9 cellular contexts compared by ENCODE assay signal in the genomic region with DNA sequence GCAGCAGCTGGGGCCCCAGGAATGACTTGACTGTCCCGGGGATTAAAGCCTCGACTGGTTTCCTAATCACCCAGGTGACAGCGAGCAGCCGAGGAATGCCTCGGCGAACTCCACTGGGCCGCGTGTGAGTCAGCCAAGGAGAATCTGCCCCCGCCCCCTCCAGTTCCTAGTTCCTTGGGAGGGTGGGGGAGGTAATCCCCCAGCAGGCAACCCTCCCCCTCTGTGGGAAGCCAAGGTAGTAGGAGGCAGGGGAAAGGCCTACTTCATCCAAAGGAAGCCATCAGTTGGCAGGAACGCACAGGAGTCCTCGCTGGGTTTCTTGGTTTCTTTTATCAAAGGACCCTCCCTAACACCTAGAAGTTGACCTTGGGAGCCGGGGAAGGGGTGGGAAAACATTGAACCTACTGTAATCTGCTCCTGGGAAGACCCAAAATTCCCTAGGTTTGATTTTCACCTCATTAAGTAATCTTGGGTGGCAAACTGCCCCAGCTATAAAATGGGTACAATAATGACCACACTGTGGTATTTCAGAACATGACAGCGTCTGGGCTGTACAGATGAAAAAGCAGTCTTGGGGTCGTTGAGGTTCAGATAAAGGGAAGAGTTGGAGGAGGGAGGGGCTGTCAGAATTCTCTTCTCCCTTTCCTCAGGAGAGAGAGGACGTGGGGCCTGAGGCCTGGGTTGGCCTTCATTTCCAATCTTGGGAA. TPM values are rescaled to one million over a fixed set of nuclear protein-coding genes. Genes with fewer than 3 reads are reported as not detected.
DNase-seq lines count a peak whose midpoint lies in the region; ATAC-seq and TF ChIP-seq lines count a peak whose summit lies in the region.
"Had no signal": no experiment of that assay in that cellular context is flagged by ENCODE, and none has a peak within 500 bp of the region (broad histone marks: within the 10 kb centered on the region; RNA-seq: fewer than 3 reads in every experiment).

No MANE protein-coding gene starts in this region.

- H3K79me2 ChIP-seq in PC-3 (ENCODE audit: low read length) = peaks cover 20% of the 10 kb centered on the region

- H3K9me2 ChIP-seq in PC-3 (replicated peaks; ENCODE audit: low read length) = no peaks in the 10 kb centered on the region

- CTCF ChIA-PET in PC-3 (lab: Charles Lee) = no interaction called here

- H3F3A ChIP-seq in PC-3 (ENCODE audit: low read length, unreplicated experiment) = peaks cover 7% of the 10 kb centered on the region

- H3K9me3 ChIP-seq in PC-3 (ENCODE audit: low read length) = no peaks in the 10 kb centered on the region

- no peak overlapping the region for H2AFZ ChIP-seq in PC-3 (ENCODE audit: low read length)

- peak overlapping the region; percentile 87 for H3K4me2 ChIP-seq in PC-3 (ENCODE audit: low read length)

- H3K4me3 ChIP-seq in PC-3 (ENCODE audit: low read length) (peak overlapping the region; percentile 60), epithelial cell of esophagus (ENCODE audit: low read length) (peak overlapping the region; percentile 95)

- H3K36me3 Mint-ChIP-seq in neural crest cell (ENCODE audit: low read depth) = no peaks in the 10 kb centered on the region

- H4K20me1 ChIP-seq in PC-3 (ENCODE audit: low read length) = no peaks in the 10 kb centered on the region

- no peaks in the 10 kb centered on the region for H3K27me3 ChIP-seq in PC-3 (ENCODE audit: low read length)

- TF ChIP-seq CTCF in PC-3 (conservative IDR thresholded peaks at IDR 0.05; ENCODE audit: low read depth, low read length) (no peak), epithelial cell of esophagus (IDR thresholded peaks at IDR 0.05; ENCODE audit: insufficient read depth, low read depth, low read length, missing control alignments) (no peak), neural crest cell (conservative IDR thresholded peaks at IDR 0.05) (no peak)

- H3K4me1 Mint-ChIP-seq in neural crest cell = peaks cover 38% of the 10 kb centered on the region

- H3K27ac Mint-ChIP-seq in neural crest cell (ENCODE audit: unreplicated experiment) = peak overlapping the region; percentile 43

- peak overlapping the region; percentile 62 for H3K9ac ChIP-seq in PC-3 (ENCODE audit: low read length)

- POLR2A ChIA-PET in PC-3 (lab: Charles Lee; ENCODE audit: unreplicated experiment) = no interaction called here

- peak overlapping the region; percentile 90 for H3K27ac ChIP-seq in PC-3 (ENCODE audit: low read length)

- BruUV-seq in PC-3 (replicated peaks; lab: Mats Ljungman, UMichigan) = no TSS peak

- no peaks in the 10 kb centered on the region for H3K9me3 Mint-ChIP-seq in neural crest cell

- H3K36me3 ChIP-seq in PC-3 (ENCODE audit: low read depth, low read length) = no peaks in the 10 kb centered on the region

- ATAC-seq in PC-3 = peak; percentile 36
- ATAC-seq in HG02642 (IDR thresholded peaks at IDR 0.05; ENCODE audit: poor library complexity, unreplicated experiment) = no peak
- no peak for ATAC-seq in GM18498 (IDR thresholded peaks at IDR 0.05; ENCODE audit: unreplicated experiment)

- peaks cover 17% of the 10 kb centered on the region for H3K27me3 Mint-ChIP-seq in neural crest cell (ENCODE audit: low read depth)

- H3K4me1 ChIP-seq in PC-3 (ENCODE audit: insufficient read depth, low read length) = peaks cover 54% of the 10 kb centered on the region

- DNase-seq in CD1c-positive myeloid dendritic cell (ENCODE audit: extremely low spot score) (peak; percentile 30), PC-3 (peak; percentile 97), epithelial cell of esophagus (ENCODE audit: low read depth) (peak; percentile 97), neural crest cell (ENCODE audit: low read depth, low spot score) (no peak), SK-N-DZ (ENCODE audit: low spot score) (no peak), NCI-H2171 (lab: John Stamatoyannopoulos, UW) (no peak)
- DNase-seq: Kasumi-1 had no signal

- peak overlapping the region; percentile 75 for H3K4me3 Mint-ChIP-seq in neural crest cell

- intact Hi-C loops in PC-3 (cut with micrococcal nuclease) = loop anchor here (5.0 kb wide), 1 partner anchor 44 kb away; no protein-coding TSS in a partner anchor

RNA-seq across cellular contexts. Expression of a gene that starts 1.4 kb away (rescaled TPM):
- total RNA-seq in PC-3 (2014; rRNA removed) (20.0 and 21.4 TPM in 2 replicates), neural crest cell (10.1 and 11.0 TPM in 2 replicates)
- polyA plus RNA-seq in SK-N-DZ (2014; cell fraction: cytosol; rRNA removed) = 0.53 and 0.99 TPM in 2 replicates
- 0.52 and 0.87 TPM in 2 replicates for polyA plus RNA-seq in SK-N-DZ (2014; cell fraction: nucleus; rRNA removed)

RNA-seq across cellular contexts. Expression of a gene that starts 17.7 kb away (rescaled TPM):
- total RNA-seq in PC-3 (2014; rRNA removed) (108 and 109 TPM in 2 replicates), neural crest cell (16.7 and 18.7 TPM in 2 replicates)
- 6.3 and 14.1 TPM in 2 replicates for polyA plus RNA-seq in SK-N-DZ (2014; cell fraction: cytosol; rRNA removed)
- 3.4 and 11.7 TPM in 2 replicates for polyA plus RNA-seq in SK-N-DZ (2014; cell fraction: nucleus; rRNA removed)

RNA-seq across cellular contexts. Expression of a gene that starts 50.9 kb away (rescaled TPM):
- 21.7 and 22.9 TPM in 2 replicates for total RNA-seq in PC-3 (2014; rRNA removed)
- total RNA-seq in neural crest cell = not detected in 2 replicates
- not detected in 2 replicates for polyA plus RNA-seq in SK-N-DZ (2014; cell fraction: cytosol; rRNA removed)
- polyA plus RNA-seq in SK-N-DZ (2014; cell fraction: nucleus; rRNA removed) = not detected in 2 replicates

Comparison
In these comparisons a context has a peak if more than half of its experiments do, and no peak if none do; other contexts are left out.
1. DNase-seq: peak in CD1c-positive myeloid dendritic cell (single experiment), PC-3 (single experiment) and epithelial cell of esophagus (single experiment); none in neural crest cell (single experiment), SK-N-DZ (single experiment) and NCI-H2171 (single experiment).
2. RNA of a gene that starts 50.9 kb away (total RNA-seq): 21.7 to 22.9 TPM in PC-3; not detected in neural crest cell; every median in the first group is over 10 times any median in the second.